ENCODE assay signal across 24 cellular contexts in the genomic region with DNA sequence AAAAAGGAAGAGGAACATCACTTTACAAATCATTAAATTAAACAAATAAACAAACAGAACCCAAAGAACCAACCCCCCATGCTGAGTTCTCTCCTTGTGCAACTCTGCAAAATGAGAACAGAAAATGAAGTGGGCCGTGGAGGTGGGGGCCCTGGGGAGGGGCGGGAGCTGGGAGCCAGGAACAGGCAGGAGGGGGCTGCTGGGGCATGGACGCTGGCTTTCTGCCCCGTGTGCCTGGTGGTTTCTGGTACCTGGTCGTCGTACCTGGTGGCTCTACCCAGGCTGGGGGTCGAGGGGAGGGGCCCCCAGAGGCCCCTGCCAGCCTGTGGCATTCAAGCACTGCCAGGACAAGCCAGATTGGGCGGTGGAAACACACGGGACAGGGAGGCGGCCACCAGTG. TPM values are rescaled to one million over a fixed set of nuclear protein-coding genes. Genes with fewer than 3 reads are reported as not detected.
A peak's percentile ranks its signal among the peaks of the same experiment; 100 is the strongest.
DNase-seq lines count a peak whose midpoint lies in the region; ATAC-seq and TF ChIP-seq lines count a peak whose summit lies in the region.
"Had no signal": no experiment of that assay in that cellular context is flagged by ENCODE, and none has a peak within 500 bp of the region (broad histone marks: within the 10 kb centered on the region; RNA-seq: fewer than 3 reads in every experiment).

No MANE protein-coding gene starts in this region.

- no peaks in the 10 kb centered on the region for H3K27me3 ChIP-seq in left ventricle myocardium inferior (ENCODE audit: low read depth)
- H3K27me3 ChIP-seq in heart left ventricle = no peaks in the 10 kb centered on the region
- no peaks in the 10 kb centered on the region for H3K27me3 ChIP-seq in stomach
- no peaks in the 10 kb centered on the region for H3K27me3 ChIP-seq in vagina
- no peaks in the 10 kb centered on the region for H3K27me3 ChIP-seq in SJCRH30
- H3K27me3 ChIP-seq: neutrophil had no signal

- H3K4me1 Mint-ChIP-seq in glutamatergic neuron (ENCODE audit: low read depth, unreplicated experiment) = peaks cover 6% of the 10 kb centered on the region
- H3K4me1 Mint-ChIP-seq: activated B cell treated with CpG ODN at 0.5 μM for 24 hours had no signal

- peaks cover 2% of the 10 kb centered on the region for H3K9me3 Mint-ChIP-seq in glutamatergic neuron (ENCODE audit: unreplicated experiment)
- H3K9me3 Mint-ChIP-seq: activated B cell treated with CpG ODN at 0.5 μM for 24 hours; activated CD4-positive, alpha-beta memory T cell treated with anti-CD3 and anti-CD28 coated beads for 36 hours; activated naive CD4-positive, alpha-beta T cell treated with anti-CD3 and anti-CD28 coated beads, Interleukin-2, amount 10 ng/mL, durations not matched to agents 7 days and 5 days; H9; immature natural killer cell; type B pancreatic cell had no signal

- H3K36me3 ChIP-seq in left ventricle myocardium inferior (peaks cover 56% of the 10 kb centered on the region), heart left ventricle (peaks cover 0 to 68% (median 51%) of the 10 kb centered on the region in 9 donors), stomach (peaks cover 29 to 67% (median 61%) of the 10 kb centered on the region in 4 donors), vagina (peaks cover 0 to 44% of the 10 kb centered on the region in 2 donors), SJCRH30 (peaks cover 5% of the 10 kb centered on the region; the same call in 1 of the 2 replicates)

- no peak overlapping the region for H3K27ac Mint-ChIP-seq in glutamatergic neuron (ENCODE audit: unreplicated experiment)
- H3K27ac Mint-ChIP-seq: activated B cell treated with CpG ODN at 0.5 μM for 24 hours; activated CD4-positive, alpha-beta memory T cell treated with anti-CD3 and anti-CD28 coated beads for 36 hours; activated naive CD4-positive, alpha-beta T cell treated with anti-CD3 and anti-CD28 coated beads, Interleukin-2, amount 10 ng/mL, durations not matched to agents 7 days and 5 days; immature natural killer cell had no signal

- intact Hi-C loops in left ventricle myocardium inferior (cut with micrococcal nuclease) = no loop called here
- intact Hi-C loops in heart left ventricle (cut with DNase I) = loop anchor here in 3 of 10 donors (10.0 kb wide), 1 partner anchor 239 kb away; no protein-coding TSS in a partner anchor
- intact Hi-C loops in stomach (cut with DNase I; ENCODE audit: low total_unique reads) = loop anchor here (5.0 kb wide), 1 partner anchor 121 kb away; a partner anchor contains a TSS
- intact Hi-C loops in vagina (cut with DNase I) = loop anchor here (5.0 kb wide), 1 partner anchor 121 kb away; a partner anchor contains a TSS

- H3K27ac ChIP-seq in left ventricle myocardium inferior (replicated peaks) (peak overlapping the region; percentile 85), heart left ventricle (peak overlapping the region in 4 of 12 donors; percentile 19 to 83 (median 78)), stomach (peak overlapping the region in 4 of 5 donors; percentile 70 to 83 (median 77)), vagina (peak overlapping the region; percentile 93), SJCRH30 (no peak overlapping the region)
- H3K27ac ChIP-seq: neutrophil had no signal

- H3K9me3 ChIP-seq in left ventricle myocardium inferior (replicated peaks) (no peaks in the 10 kb centered on the region), heart left ventricle (no peaks in the 10 kb centered on the region), stomach (no peaks in the 10 kb centered on the region), vagina (no peaks in the 10 kb centered on the region), SJCRH30 (replicated peaks) (no peaks in the 10 kb centered on the region)
- H3K9me3 ChIP-seq: neutrophil, SK-N-SH had no signal

- TF ChIP-seq POLR2A in heart left ventricle (IDR thresholded peaks at IDR 0.05) (no peak), stomach (IDR thresholded peaks at IDR 0.05) (no peak), vagina (IDR thresholded peaks at IDR 0.05) (no peak), GM18505 (IDR thresholded peaks at IDR 0.05; ENCODE audit: borderline replicate concordance, extremely low read depth, insufficient read depth, insufficient read length) (no peak)

- no peak for TF ChIP-seq CTCF in left ventricle myocardium inferior (IDR thresholded peaks at IDR 0.05; ENCODE audit: borderline replicate concordance)
- TF ChIP-seq CTCF in heart left ventricle (IDR thresholded peaks at IDR 0.05) = no peak
- TF ChIP-seq CTCF in glutamatergic neuron (IDR thresholded peaks at IDR 0.05; ENCODE audit: partially characterized antibody, unreplicated experiment) = no peak
- TF ChIP-seq CTCF in stomach (IDR thresholded peaks at IDR 0.05) = no peak
- no peak for TF ChIP-seq CTCF in vagina (IDR thresholded peaks at IDR 0.05)

- peak overlapping the region; percentile 28 for H3K4me3 Mint-ChIP-seq in glutamatergic neuron (ENCODE audit: unreplicated experiment)
- H3K4me3 Mint-ChIP-seq: activated B cell treated with CpG ODN at 0.5 μM for 24 hours; activated CD4-positive, alpha-beta memory T cell treated with anti-CD3 and anti-CD28 coated beads for 36 hours; activated naive CD4-positive, alpha-beta T cell treated with anti-CD3 and anti-CD28 coated beads, Interleukin-2, amount 10 ng/mL, durations not matched to agents 7 days and 5 days; H9; immature natural killer cell; type B pancreatic cell had no signal

- TF ChIP-seq EP300 in stomach (IDR thresholded peaks at IDR 0.05) = no peak

- WGBS in heart left ventricle, 4 donors = 77 to 91% (median 85%) methylated on average over 10 of the region's 10 CpGs
- 53 to 75% (median 71%) methylated on average over 7 to 10 of the region's 10 CpGs for WGBS in stomach, 5 donors

- H3K4me3 ChIP-seq in left ventricle myocardium inferior (no peak overlapping the region), heart left ventricle (no peak overlapping the region), stomach (no peak overlapping the region), vagina (no peak overlapping the region), SJCRH30 (no peak overlapping the region)

- DNase-seq in left ventricle myocardium inferior = no peak
- DNase-seq in heart left ventricle = no peak
- DNase-seq in glutamatergic neuron = no peak
- DNase-seq in stomach = no peak
- no peak for DNase-seq in vagina (ENCODE audit: extremely low spot score in 2 of 2)
- no peak for DNase-seq in NCI-H146 treated with DMSO at 0.1 percent for 48 hours (lab: John Stamatoyannopoulos, UW; ENCODE audit: unreplicated experiment)
- DNase-seq in SJCRH30 = no peak
- DNase-seq: 8988T; activated B cell treated with CpG ODN at 0.5 μM for 24 hours; activated CD4-positive, alpha-beta memory T cell treated with anti-CD3 and anti-CD28 coated beads for 36 hours; activated naive CD4-positive, alpha-beta T cell treated with anti-CD3 and anti-CD28 coated beads, Interleukin-2, amount 10 ng/mL, durations not matched to agents 7 days and 5 days; activated T-cell treated with anti-CD3 and anti-CD28 coated beads, Interleukin-2, amount 50 U/mL, for 1 hour; H9; immature natural killer cell; KBM-7; NCI-H2081; NCI-H446 treated with DMSO at 0.1 percent for 48 hours; SK-N-SH; stimulated activated CD4-positive, alpha-beta T cell treated with anti-CD3 and anti-CD28 coated beads, Interleukin-15, amount 100 ng/mL, for 24 hours had no signal

- ATAC-seq in heart left ventricle (no peak), GM18505 (IDR thresholded peaks at IDR 0.05; ENCODE audit: unreplicated experiment) (no peak)

- no peaks in the 10 kb centered on the region for H3K36me3 Mint-ChIP-seq in glutamatergic neuron (ENCODE audit: unreplicated experiment)
- H3K36me3 Mint-ChIP-seq: type B pancreatic cell had no signal

- peaks cover 40% of the 10 kb centered on the region for H3K4me1 ChIP-seq in left ventricle myocardium inferior
- peaks cover 4 to 30% (median 19%) of the 10 kb centered on the region in 12 donors for H3K4me1 ChIP-seq in heart left ventricle
- peaks cover 19 to 55% (median 33%) of the 10 kb centered on the region in 4 donors for H3K4me1 ChIP-seq in stomach
- H3K4me1 ChIP-seq in vagina = peaks cover 72% of the 10 kb centered on the region
- no peaks in the 10 kb centered on the region for H3K4me1 ChIP-seq in SJCRH30

- peaks cover 3% of the 10 kb centered on the region for H3K27me3 Mint-ChIP-seq in glutamatergic neuron (ENCODE audit: unreplicated experiment)
- H3K27me3 Mint-ChIP-seq: activated B cell treated with CpG ODN at 0.5 μM for 24 hours; activated CD4-positive, alpha-beta memory T cell treated with anti-CD3 and anti-CD28 coated beads for 36 hours; type B pancreatic cell had no signal

RNA-seq across cellular contexts. Expression of a gene that starts 10.8 kb away (rescaled TPM):
- total RNA-seq in left ventricle myocardium inferior (0.05 TPM), heart left ventricle (under 1 TPM in 1 of 9 donors, not detected in 8; 0.05 TPM), glutamatergic neuron (ENCODE audit: unreplicated experiment) (not detected), stomach (1 to 10 TPM in 1 of 5 donors, under 1 TPM in 3, not detected in 1; under 0.01 to 2.0 (median 0.45) TPM), vagina (0.25 TPM)
- polyA plus RNA-seq in heart left ventricle (under 1 TPM; 0.03 to 0.04 TPM), stomach (under 1 TPM in 1 of 3 donors, not detected in 2; 0.18 TPM)
- total RNA-seq in SJCRH30 (2014; rRNA removed; shearing (Covaris generic)) = 0.02 TPM in 1 of 2 replicates, not detected in the other
- total RNA-seq: activated B cell treated with CpG ODN at 0.5 μM for 24 hours; activated CD4-positive, alpha-beta memory T cell treated with anti-CD3 and anti-CD28 coated beads for 36 hours; astrocyte had no signal
- polyA plus RNA-seq: SK-N-SH had no signal

RNA-seq across cellular contexts. Expression of a gene that starts 11.0 kb away (rescaled TPM):
- total RNA-seq in left ventricle myocardium inferior (64.7 TPM), heart left ventricle (10 to 100 TPM; 33.0 to 86.4 (median 75.6) TPM), glutamatergic neuron (ENCODE audit: unreplicated experiment) (160 TPM), stomach (10 to 100 TPM in 4 of 5 donors, 1 to 10 TPM in 1; 7.8 to 34.5 (median 29.4) TPM), vagina (25.5 TPM)
- polyA plus RNA-seq in heart left ventricle (10 to 100 TPM; 22.6 to 35.5 TPM), stomach (10 to 100 TPM; 18.3 to 20.4 (median 19.1) TPM)
- 17.1 and 18.1 TPM in 2 replicates for total RNA-seq in SJCRH30 (2014; rRNA removed; shearing (Covaris generic))

RNA-seq across cellular contexts. Expression of a gene that starts 26.9 kb away (rescaled TPM):
- total RNA-seq in left ventricle myocardium inferior = 0.44 TPM
- 10 to 100 TPM in 1 of 9 donors, 1 to 10 TPM in 3, under 1 TPM in 4, not detected in 1; 0.30 to 10.3 (median 0.86) TPM for total RNA-seq in heart left ventricle
- polyA plus RNA-seq in heart left ventricle = under 1 TPM; 0.19 to 0.36 TPM
- not detected for total RNA-seq in glutamatergic neuron (ENCODE audit: unreplicated experiment)
- 10 to 100 TPM in 1 of 5 donors, 1 to 10 TPM in 3, not detected in 1; 2.0 to 16.3 (median 4.6) TPM for total RNA-seq in stomach
- 1 to 10 TPM; 1.8 to 4.4 (median 2.1) TPM for polyA plus RNA-seq in stomach
- total RNA-seq in vagina = 7.9 TPM
- total RNA-seq in SJCRH30 (2014; rRNA removed; shearing (Covaris generic)) = 0.08 and 0.14 TPM in 2 replicates
- total RNA-seq: renal cortical epithelial cell had no signal
- polyA plus RNA-seq: SK-N-SH had no signal
